22 cellular contexts compared by ENCODE assay signal in the genomic region with DNA sequence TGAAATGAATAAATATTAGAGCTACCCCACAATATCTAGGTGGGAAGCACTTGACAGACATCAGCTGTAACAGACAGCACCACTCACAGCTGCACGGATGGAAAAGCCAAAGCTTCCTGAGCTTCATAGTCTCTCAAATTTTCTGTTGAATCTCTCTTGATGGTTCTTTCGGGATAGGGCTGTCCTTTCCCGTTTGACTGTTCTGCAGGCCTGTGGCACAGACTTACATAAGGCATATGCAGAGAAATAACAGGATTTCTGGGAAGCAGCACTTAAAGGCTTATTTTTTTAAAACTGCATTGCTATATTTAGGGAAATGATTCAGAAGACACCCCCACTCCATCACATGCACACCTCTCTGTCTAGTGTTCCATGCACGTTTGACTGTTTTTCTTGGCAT.
"Had no signal": no experiment of that assay in that cellular context is flagged by ENCODE, and none has a peak within 500 bp of the region (broad histone marks: within the 10 kb centered on the region; RNA-seq: fewer than 3 reads in every experiment).

No MANE protein-coding gene starts in this region.

- DNase-seq: colonic mucosa; effector memory CD4-positive, alpha-beta T cell; foreskin keratinocyte; heart right ventricle; islet precursor cell; kidney glomerular epithelial cell; left ventricle myocardium superior; lower lobe of right lung; natural killer cell; pancreas; right lobe of liver; small intestine; stimulated activated CD4-positive, alpha-beta T cell treated with anti-CD3 and anti-CD28 coated beads, Interleukin-15, amount 100 ng/mL, for 24 hours; stimulated activated CD4-positive, alpha-beta T cell treated with anti-CD3 and anti-CD28 coated beads, Interleukin-2, amount 100 ng/mL, for 48 hours; stimulated activated naive B cell treated with anti-CD40 and anti-IgM and Interleukin-4, amounts not matched to agents 10 μg/mL and 1 μg/mL and 100 μg/mL, for 72 hours; transverse colon; upper lobe of right lung; uterus had no signal

- H3K27me3 ChIP-seq: colonic mucosa, esophagus muscularis mucosa, pancreas, right lobe of liver, suprapubic skin, transverse colon, upper lobe of right lung, uterus had no signal

- H3K27ac ChIP-seq: colonic mucosa, esophagus muscularis mucosa, foreskin keratinocyte, gastroesophageal sphincter, heart right ventricle, lower lobe of right lung, neutrophil, pancreas, right lobe of liver, suprapubic skin, transverse colon, upper lobe of right lung, uterus had no signal

- H3K36me3 ChIP-seq: colonic mucosa, esophagus muscularis mucosa, gastroesophageal sphincter, heart right ventricle, lower lobe of right lung, neutrophil, pancreas, right lobe of liver, suprapubic skin, transverse colon, upper lobe of right lung, uterus had no signal

- H3K4me3 ChIP-seq: colonic mucosa, esophagus muscularis mucosa, gastroesophageal sphincter, heart right ventricle, lower lobe of right lung, pancreas, right lobe of liver, suprapubic skin, transverse colon, upper lobe of right lung, uterus had no signal
